1 cellular context compared by ENCODE assay signal in the genomic region with DNA sequence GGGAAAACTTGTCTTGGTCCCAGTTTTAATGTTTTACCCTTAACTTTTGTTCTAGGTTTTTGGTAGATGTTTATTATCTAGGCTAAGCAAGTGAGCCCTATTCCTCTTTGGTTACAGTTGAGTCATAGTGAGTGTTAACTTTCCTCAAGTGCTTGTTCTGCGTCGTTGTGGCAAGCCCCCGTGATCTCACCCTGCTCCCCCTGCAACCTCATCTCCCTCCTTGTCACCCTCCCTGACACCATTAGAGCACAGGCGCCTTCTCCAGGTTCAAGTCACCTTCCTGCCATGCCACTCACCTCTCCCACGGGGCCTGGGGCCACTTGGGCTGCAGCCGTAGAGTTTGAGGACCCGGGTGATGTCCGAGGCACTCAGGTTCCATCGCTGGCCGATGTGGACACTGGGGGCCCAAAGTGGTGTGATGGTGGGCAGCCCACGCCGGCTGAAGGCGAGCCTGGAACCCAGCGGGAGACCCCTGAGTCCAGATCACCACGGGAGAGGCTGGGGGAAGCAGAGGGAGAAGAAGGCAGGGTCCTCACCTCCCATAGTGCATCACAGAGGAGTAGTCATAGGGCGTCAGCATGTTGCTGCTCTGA.
TF ChIP-seq lines count a peak whose summit lies in the region.

No MANE protein-coding gene starts in this region.

TF ChIP-seq in GM12878, 131 proteins besides CTCF, POLR2A, EP300 and RAD21:
- no peak for TF ChIP-seq JUND (IDR thresholded peaks at IDR 0.05; ENCODE audit: low read depth, low read length)
- TF ChIP-seq HDGF (IDR thresholded peaks at IDR 0.05) = no peak
- no peak for TF ChIP-seq TCF7 (IDR thresholded peaks at IDR 0.05; ENCODE audit: borderline replicate concordance)
- TF ChIP-seq, protein P1, sequence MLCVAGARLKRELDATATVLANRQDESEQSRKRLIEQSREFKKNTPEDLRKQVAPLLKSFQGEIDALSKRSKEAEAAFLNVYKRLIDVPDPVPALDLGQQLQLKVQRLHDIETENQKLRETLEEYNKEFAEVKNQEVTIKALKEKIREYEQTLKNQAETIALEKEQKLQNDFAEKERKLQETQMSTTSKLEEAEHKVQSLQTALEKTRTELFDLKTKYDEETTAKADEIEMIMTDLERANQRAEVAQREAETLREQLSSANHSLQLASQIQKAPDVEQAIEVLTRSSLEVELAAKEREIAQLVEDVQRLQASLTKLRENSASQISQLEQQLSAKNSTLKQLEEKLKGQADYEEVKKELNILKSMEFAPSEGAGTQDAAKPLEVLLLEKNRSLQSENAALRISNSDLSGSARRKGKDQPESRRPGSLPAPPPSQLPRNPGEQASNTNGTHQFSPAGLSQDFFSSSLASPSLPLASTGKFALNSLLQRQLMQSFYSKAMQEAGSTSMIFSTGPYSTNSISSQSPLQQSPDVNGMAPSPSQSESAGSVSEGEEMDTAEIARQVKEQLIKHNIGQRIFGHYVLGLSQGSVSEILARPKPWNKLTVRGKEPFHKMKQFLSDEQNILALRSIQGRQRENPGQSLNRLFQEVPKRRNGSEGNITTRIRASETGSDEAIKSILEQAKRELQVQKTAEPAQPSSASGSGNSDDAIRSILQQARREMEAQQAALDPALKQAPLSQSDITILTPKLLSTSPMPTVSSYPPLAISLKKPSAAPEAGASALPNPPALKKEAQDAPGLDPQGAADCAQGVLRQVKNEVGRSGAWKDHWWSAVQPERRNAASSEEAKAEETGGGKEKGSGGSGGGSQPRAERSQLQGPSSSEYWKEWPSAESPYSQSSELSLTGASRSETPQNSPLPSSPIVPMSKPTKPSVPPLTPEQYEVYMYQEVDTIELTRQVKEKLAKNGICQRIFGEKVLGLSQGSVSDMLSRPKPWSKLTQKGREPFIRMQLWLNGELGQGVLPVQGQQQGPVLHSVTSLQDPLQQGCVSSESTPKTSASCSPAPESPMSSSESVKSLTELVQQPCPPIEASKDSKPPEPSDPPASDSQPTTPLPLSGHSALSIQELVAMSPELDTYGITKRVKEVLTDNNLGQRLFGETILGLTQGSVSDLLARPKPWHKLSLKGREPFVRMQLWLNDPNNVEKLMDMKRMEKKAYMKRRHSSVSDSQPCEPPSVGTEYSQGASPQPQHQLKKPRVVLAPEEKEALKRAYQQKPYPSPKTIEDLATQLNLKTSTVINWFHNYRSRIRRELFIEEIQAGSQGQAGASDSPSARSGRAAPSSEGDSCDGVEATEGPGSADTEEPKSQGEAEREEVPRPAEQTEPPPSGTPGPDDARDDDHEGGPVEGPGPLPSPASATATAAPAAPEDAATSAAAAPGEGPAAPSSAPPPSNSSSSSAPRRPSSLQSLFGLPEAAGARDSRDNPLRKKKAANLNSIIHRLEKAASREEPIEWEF (IDR thresholded peaks at IDR 0.05; ENCODE audit: insufficient replicate concordance, low read depth, low read length) = no peak
- TF ChIP-seq ZSCAN29 (IDR thresholded peaks at IDR 0.05) = no peak
- TF ChIP-seq YBX1 (IDR thresholded peaks at IDR 0.05) = no peak
- TF ChIP-seq, protein P2, sequence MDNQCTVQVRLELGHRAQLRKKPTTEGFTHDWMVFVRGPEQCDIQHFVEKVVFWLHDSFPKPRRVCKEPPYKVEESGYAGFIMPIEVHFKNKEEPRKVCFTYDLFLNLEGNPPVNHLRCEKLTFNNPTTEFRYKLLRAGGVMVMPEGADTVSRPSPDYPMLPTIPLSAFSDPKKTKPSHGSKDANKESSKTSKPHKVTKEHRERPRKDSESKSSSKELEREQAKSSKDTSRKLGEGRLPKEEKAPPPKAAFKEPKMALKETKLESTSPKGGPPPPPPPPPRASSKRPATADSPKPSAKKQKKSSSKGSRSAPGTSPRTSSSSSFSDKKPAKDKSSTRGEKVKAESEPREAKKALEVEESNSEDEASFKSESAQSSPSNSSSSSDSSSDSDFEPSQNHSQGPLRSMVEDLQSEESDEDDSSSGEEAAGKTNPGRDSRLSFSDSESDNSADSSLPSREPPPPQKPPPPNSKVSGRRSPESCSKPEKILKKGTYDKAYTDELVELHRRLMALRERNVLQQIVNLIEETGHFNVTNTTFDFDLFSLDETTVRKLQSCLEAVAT (IDR thresholded peaks at IDR 0.05) = no peak
